ENCODE assay signal across 22 cellular contexts in genomic region chr11:61116426-61117214, GRCh38. TPM values are rescaled to one million over a fixed set of nuclear protein-coding genes. Genes with fewer than 3 reads are reported as not detected.
DNase-seq lines count a peak whose midpoint lies in the region; FAIRE-seq and TF ChIP-seq lines count a peak whose summit lies in the region.
"Had no signal": no experiment of that assay in that cellular context is flagged by ENCODE, and none has a peak within 500 bp of the region (broad histone marks: within the 10 kb centered on the region; RNA-seq: fewer than 3 reads in every experiment).

No MANE protein-coding gene starts in this region.

- H3K4me1 ChIP-seq in endothelial cell of umbilical vein (ENCODE audit: control insufficient read depth, extremely low read depth, insufficient read depth, low read length), result no peaks in the 10 kb centered on the region
- H3K4me1 ChIP-seq in left ventricle myocardium inferior, result peaks cover 14% of the 10 kb centered on the region
- H3K4me1 ChIP-seq: gastrocnemius medialis had no signal

- peaks cover 94% of the 10 kb centered on the region for H3K4me1 Mint-ChIP-seq in activated naive CD4-positive, alpha-beta T cell treated with anti-CD3 and anti-CD28 coated beads, Interleukin-2, amount 10 ng/mL, durations not matched to agents 7 days and 5 days
- peaks cover 85% of the 10 kb centered on the region for H3K4me1 Mint-ChIP-seq in activated CD4-positive, alpha-beta memory T cell treated with anti-CD3 and anti-CD28 coated beads, Interleukin-2, amount 10 ng/mL, durations not matched to agents 7 days and 5 days
- H3K4me1 Mint-ChIP-seq in type B pancreatic cell (ENCODE audit: unreplicated experiment), result peaks cover 20% of the 10 kb centered on the region

- H3K36me3 ChIP-seq in endothelial cell of umbilical vein (ENCODE audit: control insufficient read depth in 2 of 2, extremely low read depth in 1 of 2, insufficient read depth in 2 of 2, low read length in 2 of 2) (no peaks in the 10 kb centered on the region), left ventricle myocardium inferior (no peaks in the 10 kb centered on the region)
- H3K36me3 ChIP-seq: gastrocnemius medialis, right atrium auricular region, transverse colon had no signal

- no TSS peak for BruUV-seq in endothelial cell of umbilical vein (replicated peaks; lab: Mats Ljungman, UMichigan)

- H3K4me2 ChIP-seq in endothelial cell of umbilical vein (ENCODE audit: insufficient read depth, low read length), result no peak overlapping the region

- no peaks in the 10 kb centered on the region for H3K27me3 ChIP-seq in endothelial cell of umbilical vein (ENCODE audit: control insufficient read depth in 2 of 2, insufficient read depth in 2 of 2, low read length in 2 of 2)
- H3K27me3 ChIP-seq in left ventricle myocardium inferior (ENCODE audit: low read depth), result peaks cover 8% of the 10 kb centered on the region
- H3K27me3 ChIP-seq: gastrocnemius medialis, right atrium auricular region, transverse colon had no signal

- peak overlapping the region; percentile 69 for H3K27ac Mint-ChIP-seq in activated naive CD4-positive, alpha-beta T cell treated with anti-CD3 and anti-CD28 coated beads, Interleukin-2, amount 10 ng/mL, durations not matched to agents 7 days and 5 days
- H3K27ac Mint-ChIP-seq in activated CD4-positive, alpha-beta memory T cell treated with anti-CD3 and anti-CD28 coated beads, Interleukin-2, amount 10 ng/mL, durations not matched to agents 7 days and 5 days, result peak overlapping the region; percentile 83
- H3K27ac Mint-ChIP-seq in type B pancreatic cell, result peak overlapping the region; percentile 39

- TF ChIP-seq POLR2A in endothelial cell of umbilical vein (IDR thresholded peaks at IDR 0.05; ENCODE audit: low read depth, low read length), result no peak

- H3K79me2 ChIP-seq in endothelial cell of umbilical vein (ENCODE audit: control insufficient read depth, insufficient read depth, low read length), result no peaks in the 10 kb centered on the region

- dilution Hi-C loops in endothelial cell of umbilical vein (cut with MboI; ENCODE audit: extremely low pct_ligation_motif_present, low sequenced_read_pairs), result no loop called here

- no peaks in the 10 kb centered on the region for H4K20me1 ChIP-seq in endothelial cell of umbilical vein (replicated peaks; ENCODE audit: control insufficient read depth, extremely low read depth, insufficient read depth, low read length)

- FAIRE-seq in endothelial cell of umbilical vein (lab: Jason Lieb, UNC), result peak; percentile 12
- FAIRE-seq: endometrium had no signal

- TF ChIP-seq CTCF in endothelial cell of umbilical vein (IDR thresholded peaks at IDR 0.05; ENCODE audit: extremely low read depth in 1 of 2, insufficient read depth in 1 of 2, low read depth in 1 of 2, low read length in 2 of 2), result no peak
- TF ChIP-seq CTCF in type B pancreatic cell (conservative IDR thresholded peaks at IDR 0.05), result no peak
- no peak for TF ChIP-seq CTCF in left ventricle myocardium inferior (IDR thresholded peaks at IDR 0.05; ENCODE audit: borderline replicate concordance)

- no peak overlapping the region for H2AFZ ChIP-seq in endothelial cell of umbilical vein (ENCODE audit: low read depth, low read length)
- H2AFZ ChIP-seq: GM23248 had no signal

- no peaks in the 10 kb centered on the region for H3K9me1 ChIP-seq in endothelial cell of umbilical vein (replicated peaks; ENCODE audit: control insufficient read depth, extremely low read depth, insufficient read depth, low read length)

- no peak for DNase-seq in activated naive CD4-positive, alpha-beta T cell treated with anti-CD3 and anti-CD28 coated beads, Interleukin-2, amount 10 ng/mL, durations not matched to agents 7 days and 5 days
- DNase-seq in activated naive CD4-positive, alpha-beta T cell treated with Interleukin-2 at 50 U/mL for 16 hours, result no peak
- DNase-seq in activated CD4-positive, alpha-beta memory T cell treated with anti-CD3 and anti-CD28 coated beads, Interleukin-2, amount 10 ng/mL, durations not matched to agents 7 days and 5 days, result no peak
- no peak for DNase-seq in endothelial cell of umbilical vein (ENCODE audit: low read depth, low spot score)
- DNase-seq in type B pancreatic cell (ENCODE audit: extremely low spot score, unreplicated experiment), result no peak
- no peak for DNase-seq in D341Med (ENCODE audit: low spot score)
- no peak for DNase-seq in left ventricle myocardium inferior
- no peak for DNase-seq in activated effector memory CD4-positive, alpha-beta T cell treated with Interleukin-2 at 50 U/mL for 16 hours
- DNase-seq: caudate nucleus; DMS 273 treated with DMSO at 0.1 percent for 48 hours; gastrocnemius medialis; GM23248; MV-4-11; NCI-H2107; NCI-H774; stimulated activated CD4-positive, alpha-beta T cell treated with anti-CD3 and anti-CD28 coated beads, Interleukin-2, amount 100 ng/mL, for 24 hours; stimulated activated CD8-positive, alpha-beta memory T cell treated with anti-CD3 and anti-CD28 coated beads, Interleukin-4, amount 100 ng/mL, for 48 hours; transverse colon had no signal

- peaks cover 91% of the 10 kb centered on the region for H3K36me3 Mint-ChIP-seq in activated naive CD4-positive, alpha-beta T cell treated with anti-CD3 and anti-CD28 coated beads, Interleukin-2, amount 10 ng/mL, durations not matched to agents 7 days and 5 days
- H3K36me3 Mint-ChIP-seq in activated CD4-positive, alpha-beta memory T cell treated with anti-CD3 and anti-CD28 coated beads, Interleukin-2, amount 10 ng/mL, durations not matched to agents 7 days and 5 days (ENCODE audit: low read depth), result peaks cover 94% of the 10 kb centered on the region
- no peaks in the 10 kb centered on the region for H3K36me3 Mint-ChIP-seq in type B pancreatic cell

- no peaks in the 10 kb centered on the region for H3K9me3 Mint-ChIP-seq in activated naive CD4-positive, alpha-beta T cell treated with anti-CD3 and anti-CD28 coated beads, Interleukin-2, amount 10 ng/mL, durations not matched to agents 7 days and 5 days
- H3K9me3 Mint-ChIP-seq in activated CD4-positive, alpha-beta memory T cell treated with anti-CD3 and anti-CD28 coated beads, Interleukin-2, amount 10 ng/mL, durations not matched to agents 7 days and 5 days, result no peaks in the 10 kb centered on the region
- no peaks in the 10 kb centered on the region for H3K9me3 Mint-ChIP-seq in type B pancreatic cell

- intact Hi-C loops in endothelial cell of umbilical vein (cut with micrococcal nuclease) (no loop called here), left ventricle myocardium inferior (cut with micrococcal nuclease) (no loop called here)

- no peak overlapping the region for H3K4me3 Mint-ChIP-seq in activated naive CD4-positive, alpha-beta T cell treated with anti-CD3 and anti-CD28 coated beads, Interleukin-2, amount 10 ng/mL, durations not matched to agents 7 days and 5 days
- H3K4me3 Mint-ChIP-seq in activated CD4-positive, alpha-beta memory T cell treated with anti-CD3 and anti-CD28 coated beads, Interleukin-2, amount 10 ng/mL, durations not matched to agents 7 days and 5 days, result peak overlapping the region; percentile 10
- no peak overlapping the region for H3K4me3 Mint-ChIP-seq in type B pancreatic cell

- POLR2A ChIA-PET in activated CD4-positive, alpha-beta memory T cell treated with anti-CD3 and anti-CD28 coated beads, Interleukin-2, amount 10 ng/mL, durations not matched to agents 7 days and 5 days (lab: Charles Lee), result interaction anchor here (1.6 to 7.6 kb wide), 6 partner anchors 10 to 75 kb away, joined by 4 to 134 read pairs (median 16); no protein-coding TSS in a partner anchor
- POLR2A ChIA-PET in endothelial cell of umbilical vein (lab: Charles Lee), result no interaction called here

- no peak overlapping the region for H3K4me3 ChIP-seq in endothelial cell of umbilical vein (replicated peaks in 1 of 3; ENCODE audit: insufficient read depth in 1 of 3, low read depth in 1 of 3, low read length in 3 of 3)
- H3K4me3 ChIP-seq in left ventricle myocardium inferior, result no peak overlapping the region
- H3K4me3 ChIP-seq: gastrocnemius medialis, GM23248, lung, right atrium auricular region, transverse colon had no signal

- H3K9me3 ChIP-seq in endothelial cell of umbilical vein (replicated peaks; ENCODE audit: control insufficient read depth, insufficient read depth, low read length) (no peaks in the 10 kb centered on the region), left ventricle myocardium inferior (replicated peaks) (no peaks in the 10 kb centered on the region)
- H3K9me3 ChIP-seq: gastrocnemius medialis, right atrium auricular region, transverse colon had no signal

- H3K27ac ChIP-seq in endothelial cell of umbilical vein (ENCODE audit: insufficient read depth, low read depth, low read length) (no peak overlapping the region), left ventricle myocardium inferior (replicated peaks) (no peak overlapping the region)
- H3K27ac ChIP-seq: gastrocnemius medialis, GM23248, right atrium auricular region, transverse colon had no signal

- CTCF ChIA-PET in activated naive CD4-positive, alpha-beta T cell treated with anti-CD3 and anti-CD28 coated beads, Interleukin-2, amount 10 ng/mL, durations not matched to agents 7 days and 5 days (lab: Charles Lee), result interaction anchor here (0.7 to 2.7 kb wide), 2 partner anchors 12 to 201 kb away, joined by 3 to 7 read pairs; no protein-coding TSS in a partner anchor
- CTCF ChIA-PET in activated CD4-positive, alpha-beta memory T cell treated with anti-CD3 and anti-CD28 coated beads, Interleukin-2, amount 10 ng/mL, durations not matched to agents 7 days and 5 days (lab: Charles Lee), result no interaction called here
- CTCF ChIA-PET in endothelial cell of umbilical vein (lab: Charles Lee), result no interaction called here

- H3K27me3 Mint-ChIP-seq in activated naive CD4-positive, alpha-beta T cell treated with anti-CD3 and anti-CD28 coated beads, Interleukin-2, amount 10 ng/mL, durations not matched to agents 7 days and 5 days, result no peaks in the 10 kb centered on the region
- H3K27me3 Mint-ChIP-seq in activated CD4-positive, alpha-beta memory T cell treated with anti-CD3 and anti-CD28 coated beads, Interleukin-2, amount 10 ng/mL, durations not matched to agents 7 days and 5 days, result no peaks in the 10 kb centered on the region
- no peaks in the 10 kb centered on the region for H3K27me3 Mint-ChIP-seq in type B pancreatic cell

- no peak overlapping the region for H3K9ac ChIP-seq in endothelial cell of umbilical vein (replicated peaks; ENCODE audit: extremely low read depth, insufficient read depth, low read length)
- H3K9ac ChIP-seq: GM23248 had no signal

RNA-seq across cellular contexts. Expression of gene CD5, which starts 14.3 kb away (rescaled TPM):
- total RNA-seq in activated CD4-positive, alpha-beta memory T cell treated with anti-CD3 and anti-CD28 coated beads, Interleukin-2, amount 10 ng/mL, durations not matched to agents 7 days and 5 days, result 100 to 1,000 TPM; 359 to 373 TPM
- not detected in 2 replicates for total RNA-seq in endothelial cell of umbilical vein
- not detected in 2 replicates for polyA plus RNA-seq in endothelial cell of umbilical vein
- not detected in 2 replicates for polyA plus RNA-seq in endothelial cell of umbilical vein (2011; cell fraction: cytosol; rRNA removed)
- not detected in 2 replicates for polyA plus RNA-seq in endothelial cell of umbilical vein (2011; cell fraction: nucleus; rRNA removed)
- polyA plus RNA-seq in endothelial cell of umbilical vein (2012), result not detected in 2 replicates
- not detected in 2 replicates for polyA minus RNA-seq in endothelial cell of umbilical vein
- not detected for polyA minus RNA-seq in endothelial cell of umbilical vein (2011; cell fraction: cytosol; rRNA and poly(A)+ RNA removed)
- polyA minus RNA-seq in endothelial cell of umbilical vein (2011; cell fraction: nucleus; rRNA and poly(A)+ RNA removed), result not detected in 2 replicates
- not detected in 2 replicates for total RNA-seq in type B pancreatic cell (ENCODE audit: low replicate concordance)
- total RNA-seq in left ventricle myocardium inferior, result 0.30 TPM
- total RNA-seq: GM23248, RPMI7951 had no signal
- polyA plus RNA-seq: GM23248 had no signal

RNA-seq across cellular contexts. Expression of gene VPS37C, which starts 44.6 kb away (rescaled TPM):
- 1 to 10 TPM; 6.1 to 7.5 TPM for total RNA-seq in activated CD4-positive, alpha-beta memory T cell treated with anti-CD3 and anti-CD28 coated beads, Interleukin-2, amount 10 ng/mL, durations not matched to agents 7 days and 5 days
- total RNA-seq in endothelial cell of umbilical vein, result 23.4 and 24.2 TPM in 2 replicates
- 17.7 TPM in 2 replicates for polyA plus RNA-seq in endothelial cell of umbilical vein
- 12.7 and 16.2 TPM in 2 replicates for polyA plus RNA-seq in endothelial cell of umbilical vein (2011; cell fraction: cytosol; rRNA removed)
- polyA plus RNA-seq in endothelial cell of umbilical vein (2011; cell fraction: nucleus; rRNA removed), result 21.6 and 22.1 TPM in 2 replicates
- polyA plus RNA-seq in endothelial cell of umbilical vein (2012), result 15.5 and 18.4 TPM in 2 replicates
- polyA minus RNA-seq in endothelial cell of umbilical vein, result 12.5 and 13.1 TPM in 2 replicates
- polyA minus RNA-seq in endothelial cell of umbilical vein (2011; cell fraction: cytosol; rRNA and poly(A)+ RNA removed), result 5.9 TPM
- 10.6 and 14.7 TPM in 2 replicates for polyA minus RNA-seq in endothelial cell of umbilical vein (2011; cell fraction: nucleus; rRNA and poly(A)+ RNA removed)
- total RNA-seq in type B pancreatic cell (ENCODE audit: low replicate concordance), result 27.8 and 42.1 TPM in 2 replicates
- 15.8 TPM for total RNA-seq in left ventricle myocardium inferior

Comparison
In these comparisons a context has a peak if more than half of its experiments do, and no peak if none do; other contexts are left out.
1. RNA of gene CD5, which starts 14.3 kb away (total RNA-seq): 359 to 373 TPM in activated CD4-positive, alpha-beta memory T cell treated with anti-CD3 and anti-CD28 coated beads, Interleukin-2, amount 10 ng/mL, durations not matched to agents 7 days and 5 days; 0.30 TPM in left ventricle myocardium inferior (single experiment), not detected in endothelial cell of umbilical vein and not detected in type B pancreatic cell; every median in the first group is over 100 times any median in the second.
2. Peak in every context shown above with its lines, with median percentiles within 50 percentile points of each other: H3K27ac Mint-ChIP-seq.